In the genomic region with DNA sequence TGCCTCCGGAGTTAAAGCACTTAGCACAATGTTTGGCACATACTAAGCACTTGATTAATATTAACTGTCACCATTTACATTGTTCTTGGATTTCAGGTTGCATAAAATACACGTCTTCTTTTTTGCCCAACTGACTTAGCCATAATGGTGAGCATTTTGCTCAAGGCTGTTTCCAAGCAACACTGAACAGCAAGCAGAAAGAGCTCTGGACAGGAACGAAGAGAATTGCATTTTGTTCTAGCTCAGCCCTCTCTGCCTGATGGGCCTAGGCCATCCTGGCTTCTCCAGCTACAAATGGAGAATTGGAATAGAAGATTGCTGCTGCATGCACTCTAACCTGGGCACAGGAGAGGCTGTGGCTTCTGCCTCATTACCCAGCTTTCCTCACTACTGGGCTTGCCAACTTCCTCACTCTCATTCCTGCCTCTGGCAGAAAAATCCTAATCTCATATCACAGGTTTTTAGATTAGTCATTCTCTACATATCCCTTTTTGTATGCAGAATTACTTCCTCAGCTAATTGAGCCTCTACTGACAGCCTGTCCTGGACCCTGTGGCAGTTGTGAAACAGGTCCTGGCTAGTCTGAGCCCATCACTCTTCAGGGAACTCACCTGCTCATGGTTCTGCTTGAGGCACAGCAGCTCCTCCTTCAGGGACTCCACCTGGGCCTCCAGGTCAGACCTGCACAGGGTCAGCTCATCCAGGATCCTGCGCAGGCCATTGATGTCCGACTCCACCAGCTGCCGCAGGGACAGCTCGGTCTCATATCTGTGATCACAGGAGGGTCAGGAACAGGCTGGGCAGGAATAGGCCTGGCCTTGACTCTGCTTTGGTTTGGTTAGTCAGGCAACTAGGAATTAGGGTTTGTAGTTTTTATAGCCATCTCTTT, we compare ENCODE assay signal across 9 cellular contexts. TPM values are rescaled to one million over a fixed set of nuclear protein-coding genes. Genes with fewer than 3 reads are reported as not detected.
"Had no signal": no experiment of that assay in that cellular context is flagged by ENCODE, and none has a peak within 500 bp of the region (broad histone marks: within the 10 kb centered on the region; RNA-seq: fewer than 3 reads in every experiment).

No MANE protein-coding gene starts in this region.

- DNase-seq: activated CD4-positive, alpha-beta T cell treated with anti-CD3 and anti-CD28 coated beads, Interleukin-2, amount 50 U/mL, for 1 hour; activated effector memory CD4-positive, alpha-beta T cell treated with Interleukin-2 at 50 U/mL for 16 hours; activated T-cell treated with anti-CD3 and anti-CD28 coated beads, Interleukin-2, amount 50 U/mL, for 24 hours; brain microvascular endothelial cell; left ventricle myocardium superior; small intestine; upper lobe of left lung had no signal

- H3K27me3 ChIP-seq: brain microvascular endothelial cell, gastroesophageal sphincter, upper lobe of left lung had no signal

- H3K9me3 ChIP-seq: gastroesophageal sphincter, upper lobe of left lung had no signal

- H3K4me1 ChIP-seq: gastroesophageal sphincter, upper lobe of left lung had no signal

- H3K4me3 ChIP-seq: gastroesophageal sphincter, upper lobe of left lung had no signal

- H3K36me3 ChIP-seq: brain microvascular endothelial cell, gastroesophageal sphincter, upper lobe of left lung had no signal

- H3K27ac ChIP-seq: brain microvascular endothelial cell, gastroesophageal sphincter, upper lobe of left lung had no signal

- ATAC-seq: gastroesophageal sphincter; left ventricle myocardium superior; stimulated activated memory B cell treated with anti-CD40 and anti-IgM and Interleukin-4, amounts not matched to agents 10 μg/mL and 1 μg/mL and 100 μg/mL, for 72 hours had no signal

- FAIRE-seq: small intestine had no signal

RNA-seq across cellular contexts. Expression of a gene that starts 2.5 kb away (rescaled TPM):
- polyA plus RNA-seq: small intestine had no signal

RNA-seq across cellular contexts. Expression of a gene that starts 21.5 kb away (rescaled TPM):
- polyA plus RNA-seq: small intestine had no signal

RNA-seq across cellular contexts. Expression of a gene that starts 32.6 kb away (rescaled TPM):
- polyA plus RNA-seq: small intestine had no signal

RNA-seq across cellular contexts. Expression of a gene that starts 34.0 kb away (rescaled TPM):
- polyA plus RNA-seq: small intestine had no signal

RNA-seq across cellular contexts. Expression of a gene that starts 39.0 kb away (rescaled TPM):
- polyA plus RNA-seq: small intestine had no signal
